ENCODE assay signal across 14 cellular contexts in the genomic region with DNA sequence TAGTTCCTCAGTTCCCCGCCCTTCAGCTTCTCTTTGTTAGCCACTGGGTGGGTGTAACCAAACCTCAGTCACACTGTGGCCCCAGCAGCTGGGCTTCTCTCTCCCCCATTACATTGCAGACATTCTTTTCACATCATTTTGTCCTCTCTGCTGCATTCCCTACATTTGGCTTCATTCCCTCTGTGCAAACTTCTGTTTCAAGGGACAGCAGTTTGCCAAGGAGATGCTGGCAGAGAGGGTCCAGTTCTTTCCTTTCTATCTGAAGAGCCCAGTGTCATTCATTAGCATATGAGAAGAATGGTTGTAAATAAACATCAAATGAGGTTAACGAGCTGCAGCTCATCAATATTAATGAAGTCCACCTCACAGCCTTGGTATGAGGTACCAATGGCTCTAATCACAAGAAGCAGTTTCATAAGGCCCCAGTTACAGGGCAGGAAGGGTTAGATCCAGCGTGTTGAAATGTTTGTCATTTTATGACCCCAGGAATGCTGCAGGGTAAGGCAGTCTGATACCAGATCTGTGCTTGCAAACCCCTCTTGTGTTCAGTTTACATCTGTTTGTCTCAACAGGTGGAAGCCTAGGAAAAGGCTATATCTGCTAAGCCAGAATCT.
DNase-seq lines count a peak whose midpoint lies in the region; ATAC-seq and TF ChIP-seq lines count a peak whose summit lies in the region.
"Had no signal": no experiment of that assay in that cellular context is flagged by ENCODE, and none has a peak within 500 bp of the region (broad histone marks: within the 10 kb centered on the region; RNA-seq: fewer than 3 reads in every experiment).

No MANE protein-coding gene starts in this region.

- H3K4me3 Mint-ChIP-seq in endodermal cell = no peak overlapping the region
- no peak overlapping the region for H3K4me3 Mint-ChIP-seq in activated CD8-positive, alpha-beta memory T cell treated with anti-CD3 and anti-CD28 coated beads, Interleukin-2, amount 10 ng/mL, durations not matched to agents 7 days and 5 days

- no peaks in the 10 kb centered on the region for H3K9me2 ChIP-seq in Karpas-422 (replicated peaks; ENCODE audit: insufficient read depth, low read length)

- H3K79me2 ChIP-seq in Karpas-422 (ENCODE audit: low read length) = 0 out of 2 replicates have a peak, but pooled peaks cover 4% of the 10 kb centered on the region

- CTCF ChIA-PET in activated CD8-positive, alpha-beta memory T cell treated with anti-CD3 and anti-CD28 coated beads, Interleukin-2, amount 10 ng/mL, durations not matched to agents 7 days and 5 days (lab: Charles Lee) = no interaction called here

- 50 to 59% methylated on average over 2 to 3 of the region's 3 CpGs for WGBS in endodermal cell (ENCODE audit: insufficient coverage in 1 of 2, insufficient read length in 1 of 2), 2 experiments

- no peaks in the 10 kb centered on the region for H3K27me3 Mint-ChIP-seq in endodermal cell (ENCODE audit: insufficient read depth)
- H3K27me3 Mint-ChIP-seq in activated CD8-positive, alpha-beta memory T cell treated with anti-CD3 and anti-CD28 coated beads, Interleukin-2, amount 10 ng/mL, durations not matched to agents 7 days and 5 days = no peaks in the 10 kb centered on the region

- peak; percentile 84 for DNase-seq in AG20443 (ENCODE audit: low spot score)
- DNase-seq in Karpas-422 = peak; percentile 44
- peak; percentile 71 for DNase-seq in endodermal cell
- DNase-seq in myocyte (ENCODE audit: low read depth) = peak; percentile 92
- DNase-seq in activated CD8-positive, alpha-beta memory T cell treated with anti-CD3 and anti-CD28 coated beads, Interleukin-2, amount 10 ng/mL, durations not matched to agents 7 days and 5 days = no peak
- no peak for DNase-seq in NCI-H1105 treated with DMSO at 0.1 percent for 48 hours (lab: John Stamatoyannopoulos, UW)
- no peak for DNase-seq in Peyer's patch
- DNase-seq in effector CD4-positive, alpha-beta T cell = no peak
- DNase-seq: activated CD4-positive, alpha-beta T cell treated with anti-CD3 and anti-CD28 coated beads for 4 hours; BE2C; HCEC 1CT; Kasumi-1; SIG-M5; stimulated activated CD4-positive, alpha-beta T cell treated with anti-CD3 and anti-CD28 coated beads, Interleukin-4, amount 100 ng/mL, for 4 hours had no signal

- H3K4me2 ChIP-seq in Karpas-422 (ENCODE audit: low read depth, low read length, poor library complexity, severe bottlenecking) = peak overlapping the region; percentile 34

- peaks cover 73% of the 10 kb centered on the region for H3K4me1 ChIP-seq in Karpas-422 (ENCODE audit: low read length)
- H3K4me1 ChIP-seq in endodermal cell (ENCODE audit: control insufficient read depth, insufficient read depth, low read length) = peaks cover 13% of the 10 kb centered on the region
- H3K4me1 ChIP-seq in Peyer's patch = peaks cover 0 to 22% (median 0%) of the 10 kb centered on the region in 4 donors
- H3K4me1 ChIP-seq: BE2C had no signal

- TF ChIP-seq CTCF in endodermal cell (conservative IDR thresholded peaks at IDR 0.05) (no peak), Peyer's patch (IDR thresholded peaks at IDR 0.05) (no peak)

- no peaks in the 10 kb centered on the region for H3K9me3 ChIP-seq in Karpas-422 (ENCODE audit: low read length)
- H3K9me3 ChIP-seq in endodermal cell (ENCODE audit: control insufficient read depth, low read length) = no peaks in the 10 kb centered on the region
- H3K9me3 ChIP-seq in Peyer's patch = no peaks in the 10 kb centered on the region
- H3K9me3 ChIP-seq: BE2C had no signal

- TF ChIP-seq POLR2A in Peyer's patch (IDR thresholded peaks at IDR 0.05) = no peak

- peaks cover 34% of the 10 kb centered on the region for H3K4me1 Mint-ChIP-seq in endodermal cell
- no peaks in the 10 kb centered on the region for H3K4me1 Mint-ChIP-seq in activated CD8-positive, alpha-beta memory T cell treated with anti-CD3 and anti-CD28 coated beads, Interleukin-2, amount 10 ng/mL, durations not matched to agents 7 days and 5 days

- H3K27ac Mint-ChIP-seq in endodermal cell = peak overlapping the region; percentile 48
- H3K27ac Mint-ChIP-seq in activated CD8-positive, alpha-beta memory T cell treated with anti-CD3 and anti-CD28 coated beads, Interleukin-2, amount 10 ng/mL, durations not matched to agents 7 days and 5 days = no peak overlapping the region

- H3K36me3 ChIP-seq in Karpas-422 (ENCODE audit: insufficient read depth, low read length) (no peaks in the 10 kb centered on the region), endodermal cell (ENCODE audit: control insufficient read depth, insufficient read depth, low read length) (no peaks in the 10 kb centered on the region), Peyer's patch (no peaks in the 10 kb centered on the region)
- H3K36me3 ChIP-seq: BE2C had no signal

- H3K27ac ChIP-seq in Karpas-422 (ENCODE audit: low read length) (peak overlapping the region; percentile 99), endodermal cell (ENCODE audit: low read depth, low read length) (peak overlapping the region; percentile 95), Peyer's patch (no peak overlapping the region)

- H3K27me3 ChIP-seq in Karpas-422 (ENCODE audit: low read length) (no peaks in the 10 kb centered on the region), endodermal cell (ENCODE audit: control insufficient read depth, insufficient read depth, low read length, poor library complexity, severe bottlenecking) (no peaks in the 10 kb centered on the region), Peyer's patch (no peaks in the 10 kb centered on the region)
- H3K27me3 ChIP-seq: BE2C had no signal

- no peak overlapping the region for H2AFZ ChIP-seq in Karpas-422 (ENCODE audit: low read length)

- no peaks in the 10 kb centered on the region for H3K9me3 Mint-ChIP-seq in endodermal cell
- no peaks in the 10 kb centered on the region for H3K9me3 Mint-ChIP-seq in activated CD8-positive, alpha-beta memory T cell treated with anti-CD3 and anti-CD28 coated beads, Interleukin-2, amount 10 ng/mL, durations not matched to agents 7 days and 5 days (ENCODE audit: low read depth)

- no peaks in the 10 kb centered on the region for H3K36me3 Mint-ChIP-seq in endodermal cell (ENCODE audit: low read depth)
- H3K36me3 Mint-ChIP-seq in activated CD8-positive, alpha-beta memory T cell treated with anti-CD3 and anti-CD28 coated beads, Interleukin-2, amount 10 ng/mL, durations not matched to agents 7 days and 5 days = no peaks in the 10 kb centered on the region

- no peaks in the 10 kb centered on the region for H4K20me1 ChIP-seq in Karpas-422 (ENCODE audit: insufficient read depth, low read depth, low read length)

- no peak for ATAC-seq in activated CD8-positive, alpha-beta memory T cell treated with anti-CD3 and anti-CD28 coated beads, Interleukin-2, amount 10 ng/mL, durations not matched to agents 7 days and 5 days

- H3K9ac ChIP-seq in Karpas-422 (ENCODE audit: low read length) (peak overlapping the region; percentile 28), endodermal cell (ENCODE audit: extremely low read depth, low read length, poor library complexity, severe bottlenecking) (no peak overlapping the region)

- H3K4me3 ChIP-seq in Karpas-422 (ENCODE audit: low read length) (no peak overlapping the region), endodermal cell (ENCODE audit: low read length) (no peak overlapping the region), Peyer's patch (no peak overlapping the region)

Comparison
In these comparisons a context has a peak if more than half of its experiments do, and no peak if none do; other contexts are left out.
1. DNase-seq: peak in AG20443 (single experiment), Karpas-422 (single experiment), endodermal cell (single experiment) and myocyte (single experiment); none in activated CD8-positive, alpha-beta memory T cell treated with anti-CD3 and anti-CD28 coated beads, Interleukin-2, amount 10 ng/mL, durations not matched to agents 7 days and 5 days (single experiment), NCI-H1105 treated with DMSO at 0.1 percent for 48 hours (single experiment), Peyer's patch (0 of 3) and effector CD4-positive, alpha-beta T cell (single experiment).
2. H3K27ac ChIP-seq: peak in Karpas-422 (single experiment) and endodermal cell (single experiment); none in Peyer's patch (0 of 4).